1 cellular context compared by ENCODE assay signal in the genomic region with DNA sequence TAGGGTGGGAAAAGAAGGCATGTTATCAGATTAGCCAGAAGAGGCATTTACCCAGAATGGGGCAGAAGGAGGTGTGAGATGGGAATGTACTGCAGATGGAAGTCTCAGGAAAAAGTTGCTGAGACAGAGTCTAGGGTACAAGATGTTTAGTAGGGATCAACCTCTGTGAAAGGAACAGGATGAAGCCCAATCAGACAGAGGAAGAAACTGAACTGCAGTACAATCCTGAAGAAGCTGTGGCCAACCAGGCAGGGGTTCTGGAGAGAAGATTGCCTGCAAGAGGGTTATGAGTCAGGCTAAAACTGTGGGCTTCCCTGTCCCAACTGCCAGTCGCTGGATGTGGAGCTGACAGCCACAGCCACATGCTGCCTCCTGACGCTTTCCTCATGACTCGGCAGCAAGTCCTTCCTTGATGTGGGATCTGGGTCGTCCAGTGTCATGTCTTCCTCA.
TF ChIP-seq lines count a peak whose summit lies in the region.

No MANE protein-coding gene starts in this region.

TF ChIP-seq in HCT116, 20 proteins besides CTCF, POLR2A, EP300 and RAD21 (continued from another document):
- TF ChIP-seq JUND (IDR thresholded peaks at IDR 0.05), result no peak
